Comparison of ENCODE assay signal across 11 cellular contexts in the genomic region with DNA sequence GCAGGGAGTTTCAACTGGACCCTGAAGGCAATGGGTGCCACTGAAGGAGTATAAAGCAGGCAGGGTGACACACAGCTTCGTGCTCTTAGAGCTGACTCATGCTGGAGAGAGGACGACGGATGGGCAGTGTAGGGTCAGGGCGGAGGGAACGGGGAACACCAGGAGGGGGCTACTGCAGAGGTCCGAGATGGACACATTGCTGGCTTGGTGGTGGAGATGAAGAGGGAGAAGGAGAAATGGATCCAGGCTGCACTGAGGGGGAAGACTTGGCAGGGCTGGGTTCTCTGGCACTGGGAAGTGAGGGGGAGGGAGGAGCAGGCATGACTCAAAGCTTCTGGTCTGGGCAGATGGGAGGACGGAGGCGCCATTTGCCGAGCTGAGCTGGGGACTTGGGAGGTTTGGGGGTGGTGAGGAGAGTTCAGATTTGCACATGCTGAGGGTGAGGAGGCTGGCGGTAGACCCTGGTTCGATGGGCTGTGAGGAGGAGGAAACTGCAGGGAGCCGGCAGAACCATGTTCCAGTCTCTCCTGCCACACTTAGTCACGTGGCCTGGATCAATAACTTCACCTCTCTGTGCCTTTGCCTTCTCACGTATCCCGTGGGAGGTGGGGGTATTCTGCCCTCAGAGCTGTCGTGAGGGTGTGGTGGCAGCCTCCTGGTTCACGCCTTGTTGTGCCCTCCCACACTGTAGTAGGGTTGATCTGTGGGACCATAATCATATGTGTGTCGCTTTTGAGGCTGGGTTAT. TPM values are rescaled to one million over a fixed set of nuclear protein-coding genes. Genes with fewer than 3 reads are reported as not detected.
DNase-seq lines count a peak whose midpoint lies in the region; ATAC-seq and TF ChIP-seq lines count a peak whose summit lies in the region.
"Had no signal": no experiment of that assay in that cellular context is flagged by ENCODE, and none has a peak within 500 bp of the region (broad histone marks: within the 10 kb centered on the region; RNA-seq: fewer than 3 reads in every experiment).

No MANE protein-coding gene starts in this region.

- no peaks in the 10 kb centered on the region for H3K36me3 Mint-ChIP-seq in nephron progenitor cell (ENCODE audit: low read depth)
- no peaks in the 10 kb centered on the region for H3K36me3 Mint-ChIP-seq in activated CD8-positive, alpha-beta T cell treated with anti-CD3 and anti-CD28 coated beads for 36 hours (ENCODE audit: low read depth)

- no peak overlapping the region for H3K4me3 Mint-ChIP-seq in nephron progenitor cell
- H3K4me3 Mint-ChIP-seq in activated CD8-positive, alpha-beta T cell treated with anti-CD3 and anti-CD28 coated beads for 36 hours: no peak overlapping the region

- no peak for TF ChIP-seq POLR2A in spleen (IDR thresholded peaks at IDR 0.05)

- peak; percentile 51 for DNase-seq in CD1c-positive myeloid dendritic cell (ENCODE audit: extremely low spot score)
- DNase-seq in OCI-M1 (lab: John Stamatoyannopoulos, UW): peak; percentile 18
- DNase-seq in dermis blood vessel endothelial cell: peak; percentile 50
- DNase-seq in nephron progenitor cell: no peak
- no peak for DNase-seq in activated CD8-positive, alpha-beta T cell treated with anti-CD3 and anti-CD28 coated beads for 36 hours
- no peak for DNase-seq in central memory CD4-positive, alpha-beta T cell
- DNase-seq in NCI-H526 (lab: John Stamatoyannopoulos, UW): no peak
- DNase-seq in spleen: no peak
- DNase-seq: activated naive CD4-positive, alpha-beta T cell treated with Interleukin-2 at 50 U/mL for 16 hours; NCI-H2029; T-helper 2 cell had no signal

- H3K4me3 ChIP-seq in spleen: no peak overlapping the region

- intact Hi-C loops in activated CD8-positive, alpha-beta T cell treated with anti-CD3 and anti-CD28 coated beads for 36 hours (cut with micrococcal nuclease): no loop called here
- intact Hi-C loops in spleen (cut with DNase I; ENCODE audit: low total_unique reads): no loop called here

- POLR2A ChIA-PET in activated CD8-positive, alpha-beta T cell treated with anti-CD3 and anti-CD28 coated beads for 36 hours (lab: Charles Lee): no interaction called here

- H3K27me3 Mint-ChIP-seq in nephron progenitor cell (ENCODE audit: low read depth, poor library complexity): peaks cover 10% of the 10 kb centered on the region
- peaks cover 2% of the 10 kb centered on the region for H3K27me3 Mint-ChIP-seq in activated CD8-positive, alpha-beta T cell treated with anti-CD3 and anti-CD28 coated beads for 36 hours

- H3K4me1 Mint-ChIP-seq in nephron progenitor cell: peaks cover 73% of the 10 kb centered on the region
- H3K4me1 Mint-ChIP-seq in activated CD8-positive, alpha-beta T cell treated with anti-CD3 and anti-CD28 coated beads for 36 hours (ENCODE audit: low read depth): peaks cover 9% of the 10 kb centered on the region

- ATAC-seq in activated CD8-positive, alpha-beta T cell treated with anti-CD3 and anti-CD28 coated beads for 36 hours: no peak

- H3K27ac Mint-ChIP-seq in nephron progenitor cell: peak overlapping the region; percentile 7
- H3K27ac Mint-ChIP-seq in activated CD8-positive, alpha-beta T cell treated with anti-CD3 and anti-CD28 coated beads for 36 hours: no peak overlapping the region

- H3K27me3 ChIP-seq in spleen (replicated peaks in 1 of 7): no peaks in the 10 kb centered on the region

- 68 to 79% (median 71%) methylated on average over 18 of the region's 18 CpGs for WGBS in spleen, 5 donors

- peak overlapping the region in 2 of 8 donors; percentile 12 to 28 for H3K27ac ChIP-seq in spleen

- H3K9me3 Mint-ChIP-seq in nephron progenitor cell: no peaks in the 10 kb centered on the region
- H3K9me3 Mint-ChIP-seq in activated CD8-positive, alpha-beta T cell treated with anti-CD3 and anti-CD28 coated beads for 36 hours: no peaks in the 10 kb centered on the region

- CTCF ChIA-PET in activated CD8-positive, alpha-beta T cell treated with anti-CD3 and anti-CD28 coated beads for 36 hours (lab: Charles Lee): interaction anchor here (0.7 to 1.0 kb wide), 2 partner anchors 18 to 72 kb away, joined by 3 read pairs; no protein-coding TSS in a partner anchor

- H3K9me3 ChIP-seq in spleen: no peaks in the 10 kb centered on the region

- H3K4me1 ChIP-seq in spleen: peaks cover 3 to 70% (median 29%) of the 10 kb centered on the region in 6 donors

- no peak for TF ChIP-seq CTCF in nephron progenitor cell (IDR thresholded peaks at IDR 0.05)
- no peak for TF ChIP-seq CTCF in activated CD8-positive, alpha-beta T cell treated with anti-CD3 and anti-CD28 coated beads for 36 hours (IDR thresholded peaks at IDR 0.05)
- TF ChIP-seq CTCF in spleen (IDR thresholded peaks at IDR 0.05 in 8 of 11, conservative IDR thresholded peaks at IDR 0.05 in 3 of 11): no peak

- no peaks in the 10 kb centered on the region for H3K36me3 ChIP-seq in spleen

RNA-seq across cellular contexts. Expression of gene KCTD6, which starts 4.6 kb away (rescaled TPM):
- total RNA-seq in dermis blood vessel endothelial cell (7.3 and 10.6 TPM in 2 replicates), spleen (10 to 100 TPM in 5 of 7 donors, 1 to 10 TPM in 2; 8.1 to 23.5 (median 15.0) TPM)
- total RNA-seq in activated CD8-positive, alpha-beta T cell treated with anti-CD3 and anti-CD28 coated beads for 36 hours: 1 to 10 TPM; 5.6 to 5.8 TPM
- polyA plus RNA-seq in spleen: 10 to 100 TPM in 1 of 3 donors, 1 to 10 TPM in 2; 7.3 to 11.3 (median 8.6) TPM

RNA-seq across cellular contexts. Expression of gene ACOX2, which starts 49.7 kb away (rescaled TPM):
- 0.70 and 1.5 TPM in 2 replicates for total RNA-seq in dermis blood vessel endothelial cell
- not detected for total RNA-seq in activated CD8-positive, alpha-beta T cell treated with anti-CD3 and anti-CD28 coated beads for 36 hours
- total RNA-seq in spleen: 10 to 100 TPM in 1 of 7 donors, 1 to 10 TPM in 6; 1.3 to 11.5 (median 3.3) TPM
- 1 to 10 TPM; 4.5 to 6.2 (median 5.5) TPM for polyA plus RNA-seq in spleen

RNA-seq across cellular contexts. Expression of gene PDHB, which starts 53.7 kb away (rescaled TPM):
- total RNA-seq in dermis blood vessel endothelial cell: 130 and 135 TPM in 2 replicates
- total RNA-seq in activated CD8-positive, alpha-beta T cell treated with anti-CD3 and anti-CD28 coated beads for 36 hours: 10 to 100 TPM; 53.9 to 58.8 TPM
- 10 to 100 TPM; 46.6 to 75.5 (median 58.0) TPM for total RNA-seq in spleen
- polyA plus RNA-seq in spleen: 10 to 100 TPM; 53.9 to 82.1 (median 71.1) TPM

Comparison
In these comparisons a context has a peak if more than half of its experiments do, and no peak if none do; other contexts are left out.
1. DNase-seq: peak in CD1c-positive myeloid dendritic cell (single experiment), OCI-M1 (single experiment) and dermis blood vessel endothelial cell (single experiment); none in nephron progenitor cell (single experiment), activated CD8-positive, alpha-beta T cell treated with anti-CD3 and anti-CD28 coated beads for 36 hours (single experiment), central memory CD4-positive, alpha-beta T cell (single experiment), NCI-H526 (0 of 2) and spleen (single experiment).